Comparison of ENCODE assay signal across 26 cellular contexts in genomic region chr20:51884561-51884960, GRCh38.
DNase-seq lines count a peak whose midpoint lies in the region; ATAC-seq, FAIRE-seq and TF ChIP-seq lines count a peak whose summit lies in the region.
"Had no signal": no experiment of that assay in that cellular context is flagged by ENCODE, and none has a peak within 500 bp of the region (broad histone marks: within the 10 kb centered on the region; RNA-seq: fewer than 3 reads in every experiment).

No MANE protein-coding gene starts in this region.

- H3K9me3 Mint-ChIP-seq in MCF 10A (ENCODE audit: unreplicated experiment), result no peaks in the 10 kb centered on the region
- H3K9me3 Mint-ChIP-seq: activated naive CD4-positive, alpha-beta T cell treated with anti-CD3 and anti-CD28 coated beads for 36 hours; activated T-cell treated with anti-CD3 and anti-CD28 coated beads, Interleukin-2, amount 50 U/mL, for 24 hours; memory B cell had no signal

- H3K27ac Mint-ChIP-seq in MCF 10A (ENCODE audit: low read depth, unreplicated experiment), result no peak overlapping the region
- H3K27ac Mint-ChIP-seq: activated naive CD4-positive, alpha-beta T cell treated with anti-CD3 and anti-CD28 coated beads for 36 hours; activated T-cell treated with anti-CD3 and anti-CD28 coated beads, Interleukin-2, amount 50 U/mL, for 24 hours; memory B cell; naive thymus-derived CD4-positive, alpha-beta T cell had no signal

- no peak overlapping the region for H3K9ac ChIP-seq in adipocyte (ENCODE audit: low read length)

- no peaks in the 10 kb centered on the region for H3K36me3 Mint-ChIP-seq in MCF 10A (ENCODE audit: insufficient read depth, unreplicated experiment)
- H3K36me3 Mint-ChIP-seq: naive thymus-derived CD4-positive, alpha-beta T cell had no signal

- no peak for TF ChIP-seq POLR2A in breast epithelium (IDR thresholded peaks at IDR 0.05)

- CTCF ChIA-PET in MCF 10A (lab: Yijun Ruan, JAX), result interaction anchor here (0.6 kb wide), 1 partner anchor 84 kb away, joined by 3 read pairs; no protein-coding TSS in a partner anchor

- no peak overlapping the region for H3K27ac ChIP-seq in breast epithelium
- H3K27ac ChIP-seq: upper lobe of left lung had no signal

- H3K36me3 ChIP-seq in breast epithelium (no peaks in the 10 kb centered on the region), adipocyte (ENCODE audit: control insufficient read depth, insufficient read depth, low read length, severe bottlenecking) (no peaks in the 10 kb centered on the region)
- H3K36me3 ChIP-seq: upper lobe of left lung had no signal

- TF ChIP-seq CTCF in MCF 10A (IDR thresholded peaks at IDR 0.05; ENCODE audit: unreplicated experiment), result no peak
- no peak for TF ChIP-seq CTCF in breast epithelium (IDR thresholded peaks at IDR 0.05)
- TF ChIP-seq CTCF in fibroblast of villous mesenchyme (IDR thresholded peaks at IDR 0.05; ENCODE audit: insufficient read depth, low read depth, low read length), result no peak

- BruUV-seq in MCF 10A (replicated peaks; lab: Mats Ljungman, UMichigan), result no TSS peak

- no peaks in the 10 kb centered on the region for H3K27me3 ChIP-seq in breast epithelium
- no peaks in the 10 kb centered on the region for H3K27me3 ChIP-seq in adipocyte (replicated peaks; ENCODE audit: control insufficient read depth, insufficient read depth, low read length)
- H3K27me3 ChIP-seq: upper lobe of left lung had no signal

- POLR2A ChIA-PET in MCF 10A (lab: Yijun Ruan, JAX), result interaction anchor here (0.6 kb wide), 1 partner anchor 81 kb away, joined by 3 read pairs; no protein-coding TSS in a partner anchor

- DNase-seq in MCF 10A (ENCODE audit: unreplicated experiment), result peak; percentile 15
- DNase-seq in breast epithelium (ENCODE audit: low spot score in 2 of 2), result no peak
- DNase-seq in adipocyte (ENCODE audit: low read depth), result peak; percentile 36
- DNase-seq in fibroblast of villous mesenchyme (ENCODE audit: low read depth), result peak; percentile 28
- peak; percentile 53 for DNase-seq in urothelium cell line (ENCODE audit: low spot score)
- DNase-seq in AML-193 (lab: John Stamatoyannopoulos, UW), result no peak
- no peak for DNase-seq in RCC 7860 (ENCODE audit: low spot score)
- DNase-seq: activated CD8-positive, alpha-beta memory T cell treated with anti-CD3 and anti-CD28 coated beads for 24 hours; activated naive CD4-positive, alpha-beta T cell treated with anti-CD3 and anti-CD28 coated beads for 36 hours; activated T-cell treated with anti-CD3 and anti-CD28 coated beads, Interleukin-2, amount 50 U/mL, for 24 hours; C1 segment of cervical spinal cord; Calu3; cerebellar nuclear complex; KG1; naive thymus-derived CD4-positive, alpha-beta T cell; NCI-H1048; NCI-H187 treated with DMSO at 0.1 percent for 48 hours; NCI-H345; NCI-H774; right cardiac atrium; upper lobe of left lung had no signal

- H3K4me3 Mint-ChIP-seq in MCF 10A (ENCODE audit: unreplicated experiment), result no peak overlapping the region
- H3K4me3 Mint-ChIP-seq: activated naive CD4-positive, alpha-beta T cell treated with anti-CD3 and anti-CD28 coated beads for 36 hours; activated T-cell treated with anti-CD3 and anti-CD28 coated beads, Interleukin-2, amount 50 U/mL, for 24 hours; memory B cell; naive thymus-derived CD4-positive, alpha-beta T cell had no signal

- FAIRE-seq in urothelium cell line (lab: Jason Lieb, UNC), result no peak
- no peak for FAIRE-seq in RCC 7860 (lab: Jason Lieb, UNC)
- FAIRE-seq: A204.1 had no signal

- H3K4me1 ChIP-seq in breast epithelium (no peaks in the 10 kb centered on the region), adipocyte (ENCODE audit: control insufficient read depth, insufficient read depth, low read length) (peaks cover 5% of the 10 kb centered on the region)

- H3K27me3 Mint-ChIP-seq in MCF 10A (ENCODE audit: insufficient read depth, unreplicated experiment), result no peaks in the 10 kb centered on the region

- intact Hi-C loops in MCF 10A (cut with micrococcal nuclease) (no loop called here), breast epithelium (cut with DNase I; ENCODE audit: low total_unique reads) (no loop called here)

- no peak for ATAC-seq in GM19328 (IDR thresholded peaks at IDR 0.05; ENCODE audit: unreplicated experiment)
- ATAC-seq: activated CD4-positive, CD25-positive, alpha-beta regulatory T cell treated with anti-CD3 and anti-CD28 coated beads, Interleukin-2, amount 50 U/mL, for 24 hours; naive thymus-derived CD4-positive, alpha-beta T cell; right cardiac atrium; Right ventricle myocardium inferior had no signal

- H3K4me3 ChIP-seq in breast epithelium (no peak overlapping the region), adipocyte (ENCODE audit: low read length) (no peak overlapping the region), fibroblast of villous mesenchyme (ENCODE audit: low read depth, low read length) (no peak overlapping the region)
- H3K4me3 ChIP-seq: upper lobe of left lung had no signal

- no peaks in the 10 kb centered on the region for H3K4me1 Mint-ChIP-seq in MCF 10A (ENCODE audit: insufficient read depth, unreplicated experiment)
- H3K4me1 Mint-ChIP-seq: memory B cell; naive thymus-derived CD4-positive, alpha-beta T cell had no signal

- no peaks in the 10 kb centered on the region for H3K9me3 ChIP-seq in breast epithelium
- no peaks in the 10 kb centered on the region for H3K9me3 ChIP-seq in adipocyte (ENCODE audit: control insufficient read depth, low read length)
- H3K9me3 ChIP-seq: upper lobe of left lung had no signal

Comparison
In these comparisons a context has a peak if more than half of its experiments do, and no peak if none do; other contexts are left out.
1. DNase-seq: peak in MCF 10A (single experiment), adipocyte (single experiment), fibroblast of villous mesenchyme (single experiment) and urothelium cell line (single experiment); none in breast epithelium (0 of 2), AML-193 (0 of 2) and RCC 7860 (single experiment).